Comparison of ENCODE assay signal across 16 cellular contexts in the genomic region with DNA sequence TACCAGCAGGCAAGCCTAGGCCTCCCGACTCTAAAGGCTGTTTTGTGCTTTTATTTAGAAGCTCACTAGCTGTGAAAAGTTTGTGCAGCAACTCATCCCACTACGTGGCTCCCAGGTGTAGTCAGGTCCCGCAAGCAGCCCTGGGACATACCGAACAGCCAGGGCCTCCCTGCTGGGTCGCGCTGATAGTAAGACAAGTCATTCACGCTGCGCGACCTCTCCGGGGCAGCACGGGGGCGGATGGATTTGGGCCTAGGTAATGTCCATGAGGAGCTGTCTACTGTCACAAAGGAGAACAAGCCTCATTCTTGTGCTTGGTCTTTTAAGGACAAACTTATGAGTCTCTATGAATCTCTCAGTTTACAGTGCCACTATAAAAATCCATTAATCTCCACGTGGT.
A peak's percentile ranks its signal among the peaks of the same experiment; 100 is the strongest.
DNase-seq lines count a peak whose midpoint lies in the region; ATAC-seq and TF ChIP-seq lines count a peak whose summit lies in the region.
"Had no signal": no experiment of that assay in that cellular context is flagged by ENCODE, and none has a peak within 500 bp of the region (broad histone marks: within the 10 kb centered on the region; RNA-seq: fewer than 3 reads in every experiment).

No MANE protein-coding gene starts in this region.

- H3K36me3 ChIP-seq in heart right ventricle (peaks cover 0 to 2% (median 0%) of the 10 kb centered on the region in 9 donors), mesenchymal stem cell (ENCODE audit: control insufficient read depth in 1 of 2, insufficient read depth in 2 of 2, low read depth in 1 of 2, low read length in 2 of 2) (no peaks in the 10 kb centered on the region), upper lobe of right lung (no peaks in the 10 kb centered on the region)

- H3K4me3 ChIP-seq in heart right ventricle (no peak overlapping the region), mesenchymal stem cell (ENCODE audit: insufficient read depth in 1 of 2, low read depth in 1 of 2, low read length in 2 of 2) (no peak overlapping the region), upper lobe of right lung (no peak overlapping the region)
- H3K4me3 ChIP-seq: GM23248 had no signal

- POLR2A ChIA-PET in GM10248 (lab: Yijun Ruan, JAX): no interaction called here

- no peak overlapping the region for H2AK5ac ChIP-seq in mesenchymal stem cell (ENCODE audit: low read length, severe bottlenecking)

- no peak for TF ChIP-seq CTCF in heart right ventricle (IDR thresholded peaks at IDR 0.05)
- no peak for TF ChIP-seq CTCF in upper lobe of right lung (IDR thresholded peaks at IDR 0.05)
- TF ChIP-seq CTCF in GM10248 (IDR thresholded peaks at IDR 0.05; ENCODE audit: control extremely low read depth, extremely low read depth, low read depth, missing control alignments): no peak
- TF ChIP-seq CTCF in chondrocyte (IDR thresholded peaks at IDR 0.05): no peak

- H3K4me2 ChIP-seq in mesenchymal stem cell (ENCODE audit: low read length, poor library complexity, severe bottlenecking): no peak overlapping the region

- H2BK5ac ChIP-seq in mesenchymal stem cell (ENCODE audit: low read depth, low read length, poor library complexity, severe bottlenecking): no peak overlapping the region

- no peak overlapping the region for H3K27ac Mint-ChIP-seq in chondrocyte (ENCODE audit: unreplicated experiment)
- H3K27ac Mint-ChIP-seq: B cell; CD4-positive, alpha-beta T cell; H9 had no signal

- ATAC-seq in left ventricle myocardium superior (no peak), heart right ventricle (no peak), SK-N-SH treated with all-trans-retinoic acid at 6 μM for 48 hours (peak; percentile 53), upper lobe of right lung (peak; percentile 36)

- H4K91ac ChIP-seq in mesenchymal stem cell (ENCODE audit: low read length): no peak overlapping the region

- intact Hi-C loops in left ventricle myocardium superior (cut with micrococcal nuclease) (no loop called here), heart right ventricle (cut with DNase I) (no loop called here), upper lobe of right lung (cut with DNase I) (no loop called here)

- H3K9me3 Mint-ChIP-seq in chondrocyte (ENCODE audit: low read depth): no peaks in the 10 kb centered on the region
- H3K9me3 Mint-ChIP-seq: CD4-positive, alpha-beta T cell; H9 had no signal

- H2AFZ ChIP-seq in mesenchymal stem cell (ENCODE audit: low read depth, low read length): no peak overlapping the region
- H2AFZ ChIP-seq: GM23248 had no signal

- no peak overlapping the region for H2BK12ac ChIP-seq in mesenchymal stem cell (ENCODE audit: low read length in 2 of 2)

- H3K79me1 ChIP-seq in mesenchymal stem cell (replicated peaks; ENCODE audit: low read length, poor library complexity, severe bottlenecking): no peaks in the 10 kb centered on the region

- 80% methylated on average over 13 of the region's 13 CpGs for WGBS in heart right ventricle, 2 donors
- 88% methylated on average over 13 of the region's 13 CpGs for WGBS in mesenchymal stem cell

- H2BK15ac ChIP-seq in mesenchymal stem cell (ENCODE audit: low read depth, poor library complexity, severe bottlenecking): no peak overlapping the region

- no peaks in the 10 kb centered on the region for H3K36me3 Mint-ChIP-seq in chondrocyte (ENCODE audit: low read depth)

- H3K14ac ChIP-seq in mesenchymal stem cell (ENCODE audit: low read length in 2 of 2): no peak overlapping the region

- H3K27ac ChIP-seq in heart right ventricle: no peak overlapping the region
- H3K27ac ChIP-seq in mesenchymal stem cell (ENCODE audit: low read length, poor library complexity, severe bottlenecking): no peak overlapping the region
- H3K27ac ChIP-seq in upper lobe of right lung: no peak overlapping the region
- H3K27ac ChIP-seq: GM23248, HL-60 had no signal

- no peak overlapping the region for H3K18ac ChIP-seq in mesenchymal stem cell (ENCODE audit: low read depth in 1 of 2, low read length in 2 of 2)

- H3K4me3 Mint-ChIP-seq in chondrocyte (ENCODE audit: unreplicated experiment): no peak overlapping the region
- H3K4me3 Mint-ChIP-seq: B cell; CD4-positive, alpha-beta T cell; H9 had no signal

- H3K4ac ChIP-seq in mesenchymal stem cell (ENCODE audit: low read depth in 1 of 2, low read length in 2 of 2): no peak overlapping the region

- H3K9ac ChIP-seq in mesenchymal stem cell (ENCODE audit: low read length): no peak overlapping the region
- H3K9ac ChIP-seq: GM23248 had no signal

- peaks cover 0 to 12% (median 4%) of the 10 kb centered on the region in 9 donors for H3K4me1 ChIP-seq in heart right ventricle
- H3K4me1 ChIP-seq in mesenchymal stem cell (ENCODE audit: control insufficient read depth, insufficient read depth, low read depth, low read length): no peaks in the 10 kb centered on the region
- H3K4me1 ChIP-seq in upper lobe of right lung: no peaks in the 10 kb centered on the region

- no peak overlapping the region for H4K8ac ChIP-seq in mesenchymal stem cell (ENCODE audit: low read length)

- H3K9me3 ChIP-seq in heart right ventricle: no peaks in the 10 kb centered on the region
- H3K9me3 ChIP-seq in mesenchymal stem cell (ENCODE audit: control insufficient read depth, low read length): no peaks in the 10 kb centered on the region
- no peaks in the 10 kb centered on the region for H3K9me3 ChIP-seq in upper lobe of right lung

- peak; percentile 28 for DNase-seq in left ventricle myocardium superior
- DNase-seq in heart right ventricle: no peak
- DNase-seq in mesenchymal stem cell: no peak
- DNase-seq in upper lobe of right lung: no peak
- DNase-seq in activated T-cell treated with anti-CD3 and anti-CD28 coated beads for 4 hours: no peak
- no peak for DNase-seq in GM10248 (ENCODE audit: extremely low spot score)
- no peak for DNase-seq in chondrocyte (ENCODE audit: low spot score)
- DNase-seq: ACHN; CD4-positive, alpha-beta T cell; EL; GDM1; GM23248; H9 had no signal

- H2BK120ac ChIP-seq in mesenchymal stem cell (ENCODE audit: low read depth, low read length): peak overlapping the region; percentile 19

- H3K27me3 ChIP-seq in heart right ventricle: no peaks in the 10 kb centered on the region
- no peaks in the 10 kb centered on the region for H3K27me3 ChIP-seq in mesenchymal stem cell (ENCODE audit: control insufficient read depth in 1 of 2, insufficient read depth in 1 of 2, low read length in 2 of 2)
- H3K27me3 ChIP-seq in upper lobe of right lung: no peaks in the 10 kb centered on the region

- no peaks in the 10 kb centered on the region for H3K4me1 Mint-ChIP-seq in chondrocyte (ENCODE audit: low read depth)
- H3K4me1 Mint-ChIP-seq: B cell had no signal

- CTCF ChIA-PET in GM10248 (lab: Yijun Ruan, JAX): no interaction called here

- H3K27me3 Mint-ChIP-seq in chondrocyte (ENCODE audit: low read depth): no peaks in the 10 kb centered on the region
- H3K27me3 Mint-ChIP-seq: B cell; CD4-positive, alpha-beta T cell had no signal

- no peak overlapping the region for H3K23ac ChIP-seq in mesenchymal stem cell (ENCODE audit: low read length in 2 of 2)

TF ChIP-seq in SK-N-SH treated with all-trans-retinoic acid at 6 μM for 48 hours, 23 proteins besides CTCF, POLR2A, EP300 and RAD21:
- TF ChIP-seq OSR1 (CRISPR knock-in tag; IDR thresholded peaks at IDR 0.05) (no peak), ZNF8 (CRISPR knock-in tag; IDR thresholded peaks at IDR 0.05) (no peak), SNAI2 (CRISPR knock-in tag; IDR thresholded peaks at IDR 0.05) (no peak)
- TF ChIP-seq, protein P1, sequence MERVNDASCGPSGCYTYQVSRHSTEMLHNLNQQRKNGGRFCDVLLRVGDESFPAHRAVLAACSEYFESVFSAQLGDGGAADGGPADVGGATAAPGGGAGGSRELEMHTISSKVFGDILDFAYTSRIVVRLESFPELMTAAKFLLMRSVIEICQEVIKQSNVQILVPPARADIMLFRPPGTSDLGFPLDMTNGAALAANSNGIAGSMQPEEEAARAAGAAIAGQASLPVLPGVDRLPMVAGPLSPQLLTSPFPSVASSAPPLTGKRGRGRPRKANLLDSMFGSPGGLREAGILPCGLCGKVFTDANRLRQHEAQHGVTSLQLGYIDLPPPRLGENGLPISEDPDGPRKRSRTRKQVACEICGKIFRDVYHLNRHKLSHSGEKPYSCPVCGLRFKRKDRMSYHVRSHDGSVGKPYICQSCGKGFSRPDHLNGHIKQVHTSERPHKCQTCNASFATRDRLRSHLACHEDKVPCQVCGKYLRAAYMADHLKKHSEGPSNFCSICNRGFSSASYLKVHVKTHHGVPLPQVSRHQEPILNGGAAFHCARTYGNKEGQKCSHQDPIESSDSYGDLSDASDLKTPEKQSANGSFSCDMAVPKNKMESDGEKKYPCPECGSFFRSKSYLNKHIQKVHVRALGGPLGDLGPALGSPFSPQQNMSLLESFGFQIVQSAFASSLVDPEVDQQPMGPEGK (CRISPR knock-in tag; IDR thresholded peaks at IDR 0.05; ENCODE audit: borderline replicate concordance): no peak

Comparison
In these comparisons a context has a peak if more than half of its experiments do, and no peak if none do; other contexts are left out.
1. ATAC-seq: peak in SK-N-SH treated with all-trans-retinoic acid at 6 μM for 48 hours (single experiment) and upper lobe of right lung (single experiment); none in left ventricle myocardium superior (single experiment) and heart right ventricle (0 of 8).